ENCODE assay signal across 8 cellular contexts in the genomic region with DNA sequence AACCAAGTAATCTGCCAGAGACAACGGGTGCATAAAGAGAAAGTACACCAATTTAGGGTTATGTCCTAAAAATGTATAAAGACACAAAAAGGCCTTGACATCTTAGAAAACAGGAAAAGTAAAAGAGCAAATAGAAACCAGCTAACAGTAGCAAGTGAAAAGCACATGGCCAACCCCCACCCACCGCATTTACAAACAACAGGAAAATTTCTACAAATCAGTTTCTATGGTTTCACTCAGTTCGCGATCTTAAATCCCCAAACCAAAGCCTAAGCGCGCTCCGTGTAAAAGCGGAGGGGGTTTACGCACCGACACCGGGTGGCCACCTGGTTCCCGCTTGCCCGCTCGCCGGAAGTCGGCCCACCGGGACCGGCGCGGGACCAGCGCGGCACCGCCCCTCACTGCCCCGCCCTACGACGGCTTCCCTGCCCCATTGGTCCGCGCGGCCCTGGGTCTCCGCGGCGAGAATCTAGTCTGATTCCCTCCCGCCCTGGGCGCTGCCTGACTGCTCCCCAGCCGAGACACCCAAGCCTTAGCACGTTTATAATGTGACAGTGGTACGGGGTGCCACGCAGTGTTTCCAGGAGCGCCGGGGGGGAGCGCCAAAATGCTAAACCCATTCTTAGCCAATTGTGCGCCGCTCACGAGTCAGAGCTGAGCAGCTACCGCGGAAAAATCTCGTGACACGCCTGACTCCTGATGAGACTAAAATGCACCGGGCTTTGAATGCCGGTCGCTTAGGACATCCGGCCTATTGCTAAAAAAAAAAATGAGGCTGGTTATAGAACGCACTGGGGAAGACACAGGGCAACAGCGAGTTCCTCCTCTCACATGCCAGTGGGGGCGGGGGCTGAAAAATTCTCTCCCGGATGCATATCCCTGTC. TPM values are rescaled to one million over a fixed set of nuclear protein-coding genes. Genes with fewer than 3 reads are reported as not detected.
DNase-seq lines count a peak whose midpoint lies in the region; FAIRE-seq and TF ChIP-seq lines count a peak whose summit lies in the region.

A gene (minus strand): TSS at position 362 of the 884 bp plus-strand sequence. CDS start 2,802 bp downstream, outside the sequence.

- peak; percentile 17 for FAIRE-seq in G401.6 (lab: Jason Lieb, UNC)
- no peak for FAIRE-seq in frontal cortex (lab: Jason Lieb, UNC)

- DNase-seq in H7 = peak; percentile 92
- DNase-seq in SJSA1 (ENCODE audit: low read depth in 1 of 2, low spot score in 2 of 2) = peak; percentile 88
- DNase-seq in activated naive CD4-positive, alpha-beta T cell (lab: John Stamatoyannopoulos, UW) = peak; percentile 64 to 81 (median 69)
- DNase-seq in frontal cortex (ENCODE audit: low spot score in 2 of 2) = peak; percentile 66 to 69
- DNase-seq in nucleus accumbens (lab: John Stamatoyannopoulos, UW) = peak in 54 of 56 donors; percentile 35 to 89 (median 73)
- peak; percentile 81 for DNase-seq in superior temporal gyrus (ENCODE audit: extremely low spot score)

- peak within 1 kb of the TSS; percentile 82 for H2AFZ ChIP-seq in Loucy (ENCODE audit: low read length)

- peaks cover 27% of the 10 kb centered on the region for H3K4me1 ChIP-seq in Loucy (ENCODE audit: insufficient read depth, low read length, poor library complexity, severe bottlenecking)
- H3K4me1 ChIP-seq in SJSA1 (replicated peaks) = peaks cover 4% of the 10 kb centered on the region; the same call in 1 of the 2 replicates

- H4K20me1 ChIP-seq in Loucy (ENCODE audit: insufficient read depth, low read length, poor library complexity, severe bottlenecking) = peaks cover 43% of the 10 kb centered on the region

- H3K9me3 ChIP-seq in Loucy (ENCODE audit: insufficient read depth, low read depth, low read length) = no peaks in the 10 kb centered on the region
- H3K9me3 ChIP-seq in SJSA1 (replicated peaks) = no peaks in the 10 kb centered on the region

- H3K36me3 ChIP-seq in H7 (replicated peaks; ENCODE audit: control insufficient read depth, insufficient read depth, low read length) (peaks cover 15% of the 10 kb centered on the region), Loucy (ENCODE audit: insufficient read depth, low read length) (peaks cover 10% of the 10 kb centered on the region; the same call in 1 of the 2 replicates), SJSA1 (peaks cover 61% of the 10 kb centered on the region)

- peaks cover 9% of the 10 kb centered on the region for H3F3A ChIP-seq in Loucy (ENCODE audit: low read depth)

- no peaks in the 10 kb centered on the region for H3K27me3 ChIP-seq in H7 (ENCODE audit: control insufficient read depth, insufficient read depth, low read length)
- H3K27me3 ChIP-seq in Loucy (ENCODE audit: insufficient read depth, low read length, poor library complexity, severe bottlenecking) = no peaks in the 10 kb centered on the region
- H3K27me3 ChIP-seq in SJSA1 (replicated peaks) = no peaks in the 10 kb centered on the region

- H3K79me2 ChIP-seq in Loucy (ENCODE audit: insufficient read depth, low read length) = peaks cover 84% of the 10 kb centered on the region

- peak within 1 kb of the TSS; percentile 86 for H3K4me2 ChIP-seq in Loucy (ENCODE audit: low read depth, low read length, poor library complexity, severe bottlenecking)

- H3K9ac ChIP-seq in Loucy (ENCODE audit: low read depth, low read length, poor library complexity, severe bottlenecking) = peak within 1 kb of the TSS; percentile 100

- TF ChIP-seq CTCF in Loucy (conservative IDR thresholded peaks at IDR 0.05; ENCODE audit: low read length) = no peak

- peak within 1 kb of the TSS; percentile 96 for H3K4me3 ChIP-seq in H7 (ENCODE audit: insufficient read depth, low read depth, low read length)
- H3K4me3 ChIP-seq in Loucy (ENCODE audit: low read length, poor library complexity, severe bottlenecking) = peak within 1 kb of the TSS; percentile 94
- peak within 1 kb of the TSS; percentile 72 for H3K4me3 ChIP-seq in SJSA1

- peak within 1 kb of the TSS; percentile 97 for H3K27ac ChIP-seq in SJSA1

- no peaks in the 10 kb centered on the region for H3K9me2 ChIP-seq in Loucy (replicated peaks; ENCODE audit: low read depth, low read length)

RNA-seq across cellular contexts. Expression of the gene that starts here (rescaled TPM):
- total RNA-seq in H7 (2014; rRNA removed; shearing (Covaris generic)) = 144 and 153 TPM in 2 replicates
- total RNA-seq in SJSA1 (2014; rRNA removed; shearing (Covaris generic)) = 59.9 and 92.7 TPM in 2 replicates
- 83.2 TPM for total RNA-seq in frontal cortex

Comparison
In these comparisons a context has a peak if more than half of its experiments do, and no peak if none do; other contexts are left out.
1. Peak in every context shown above with its lines: DNase-seq, H3K4me3 ChIP-seq and H3K27ac ChIP-seq.